ENCODE assay signal across 25 cellular contexts in genomic region chr20:51393566-51393965, GRCh38.
DNase-seq lines count a peak whose midpoint lies in the region; ATAC-seq and TF ChIP-seq lines count a peak whose summit lies in the region.
"Had no signal": no experiment of that assay in that cellular context is flagged by ENCODE, and none has a peak within 500 bp of the region (broad histone marks: within the 10 kb centered on the region; RNA-seq: fewer than 3 reads in every experiment).

No MANE protein-coding gene starts in this region.

- peaks cover 57 to 80% of the 10 kb centered on the region in 2 donors for H3K4me1 Mint-ChIP-seq in immature natural killer cell
- H3K4me1 Mint-ChIP-seq: mesothelial cell of epicardium had no signal

- peaks cover 0 to 20% (median 15%) of the 10 kb centered on the region in 3 donors for H3K27me3 Mint-ChIP-seq in immature natural killer cell (ENCODE audit: low read depth in 3 of 3)
- H3K27me3 Mint-ChIP-seq: B cell; effector memory CD8-positive, alpha-beta T cell; progenitor cell of endocrine pancreas had no signal

- H3K4me3 ChIP-seq in cardiac muscle cell (no peak overlapping the region), heart left ventricle (no peak overlapping the region), mesendoderm (ENCODE audit: low read length) (no peak overlapping the region), thoracic aorta (peak overlapping the region; percentile 13)
- H3K4me3 ChIP-seq: HAP-1, vagina had no signal

- H3K27me3 ChIP-seq in cardiac muscle cell (no peaks in the 10 kb centered on the region), heart left ventricle (no peaks in the 10 kb centered on the region), mesendoderm (ENCODE audit: insufficient read depth, low read length, poor library complexity) (no peaks in the 10 kb centered on the region), thoracic aorta (replicated peaks; ENCODE audit: insufficient read depth) (no peaks in the 10 kb centered on the region)
- H3K27me3 ChIP-seq: vagina had no signal

- H3K36me3 ChIP-seq in cardiac muscle cell = peaks cover 4% of the 10 kb centered on the region
- H3K36me3 ChIP-seq in heart left ventricle = peaks cover 0 to 10% (median 0%) of the 10 kb centered on the region in 9 donors
- no peaks in the 10 kb centered on the region for H3K36me3 ChIP-seq in mesendoderm (ENCODE audit: control insufficient read depth, insufficient read depth, low read length)
- H3K36me3 ChIP-seq in thoracic aorta = no peaks in the 10 kb centered on the region
- H3K36me3 ChIP-seq: HAP-1, vagina had no signal

- no peak overlapping the region for H3K18ac ChIP-seq in mesendoderm (ENCODE audit: low read length)

- H3K4ac ChIP-seq in mesendoderm (ENCODE audit: low read depth, low read length) = no peak overlapping the region

- no peak overlapping the region for H3K56ac ChIP-seq in mesendoderm (ENCODE audit: low read length)

- no peaks in the 10 kb centered on the region for H3K79me1 ChIP-seq in mesendoderm (ENCODE audit: low read length)

- H2BK5ac ChIP-seq in mesendoderm (ENCODE audit: low read length) = no peak overlapping the region

- H3K9ac ChIP-seq in mesendoderm (ENCODE audit: low read length) = no peak overlapping the region

- H3K9me3 ChIP-seq in cardiac muscle cell (ENCODE audit: low read depth) = no peaks in the 10 kb centered on the region
- no peaks in the 10 kb centered on the region for H3K9me3 ChIP-seq in heart left ventricle
- no peaks in the 10 kb centered on the region for H3K9me3 ChIP-seq in thoracic aorta
- H3K9me3 ChIP-seq: HAP-1, vagina had no signal

- H3K27ac Mint-ChIP-seq in immature natural killer cell = peak overlapping the region in 3 of 6 donors; percentile 24 to 99 (median 55)
- H3K27ac Mint-ChIP-seq: activated T-cell treated with anti-CD3 and anti-CD28 coated beads, Interleukin-2, amount 50 U/mL, for 72 hours; B cell; mesothelial cell of epicardium; nephron; progenitor cell of endocrine pancreas had no signal

- H4K8ac ChIP-seq in mesendoderm (ENCODE audit: low read depth, low read length) = no peak overlapping the region

- H3K4me3 Mint-ChIP-seq in immature natural killer cell = no peak overlapping the region
- H3K4me3 Mint-ChIP-seq: activated T-cell treated with anti-CD3 and anti-CD28 coated beads, Interleukin-2, amount 50 U/mL, for 72 hours; B cell; effector memory CD8-positive, alpha-beta T cell; mesothelial cell of epicardium; nephron had no signal

- DNase-seq in cardiac muscle cell (ENCODE audit: low read depth in 1 of 2, low spot score in 1 of 2) = peak in 1 of 2 donors; percentile 69
- DNase-seq in Right ventricle myocardium inferior (ENCODE audit: missing footprints) = no peak
- peak in 3 of 5 donors; percentile 31 to 45 (median 36) for DNase-seq in heart left ventricle
- peak; percentile 42 for DNase-seq in mesendoderm
- DNase-seq in thoracic aorta (ENCODE audit: low spot score) = no peak
- DNase-seq in immature natural killer cell = no peak
- no peak for DNase-seq in activated CD8-positive, alpha-beta memory T cell treated with anti-CD3 and anti-CD28 coated beads, Interleukin-2, amount 50 U/mL, for 4 hours
- DNase-seq: 8988T; activated CD4-positive, alpha-beta T cell treated with anti-CD3 and anti-CD28 coated beads for 1 hour; activated naive CD4-positive, alpha-beta T cell treated with anti-CD3 and anti-CD28 coated beads, Interleukin-2, amount 50 U/mL, for 16 hours; activated T-cell treated with anti-CD3 and anti-CD28 coated beads, Interleukin-2, amount 50 U/mL, for 72 hours; Calu3; cerebellar nuclear complex; effector memory CD8-positive, alpha-beta T cell; hippocampal formation; NCI-H1092 treated with DMSO at 0.1 percent for 48 hours; NCI-H2081; NCI-H510A had no signal

- H2AK5ac ChIP-seq in mesendoderm (ENCODE audit: low read length) = no peak overlapping the region

- intact Hi-C loops in Right ventricle myocardium inferior (cut with DNase I) (no loop called here), heart left ventricle (cut with DNase I) (loop anchor here in 1 of 10 donors (5.0 kb wide), 1 partner anchor 64 kb away; no protein-coding TSS in a partner anchor)

- peaks cover 27 to 59% (median 32%) of the 10 kb centered on the region in 3 donors for H3K36me3 Mint-ChIP-seq in immature natural killer cell

- TF ChIP-seq CTCF in cardiac muscle cell (IDR thresholded peaks at IDR 0.05; ENCODE audit: low read depth, low read length) = no peak
- TF ChIP-seq CTCF in heart left ventricle (IDR thresholded peaks at IDR 0.05) = no peak
- no peak for TF ChIP-seq CTCF in thoracic aorta (IDR thresholded peaks at IDR 0.05)

- WGBS in heart left ventricle, 4 donors = 7 to 20% (median 17%) methylated on average over 6 of the region's 6 CpGs
- no CpG with 5 or more reads among the region's 6 CpGs for WGBS in mesendoderm (ENCODE audit: extremely low coverage, insufficient coverage, low lambda C conversion rate)

- no peaks in the 10 kb centered on the region for H3K9me3 Mint-ChIP-seq in immature natural killer cell
- H3K9me3 Mint-ChIP-seq: activated T-cell treated with anti-CD3 and anti-CD28 coated beads, Interleukin-2, amount 50 U/mL, for 72 hours; effector memory CD8-positive, alpha-beta T cell; mesothelial cell of epicardium; nephron had no signal

- no peak overlapping the region for H3K4me2 ChIP-seq in mesendoderm (ENCODE audit: low read length)

- no peak for ATAC-seq in Right ventricle myocardium inferior
- ATAC-seq in heart left ventricle = peak in 3 of 4 donors; percentile 38 to 75 (median 63)
- no peak for ATAC-seq in thoracic aorta (ENCODE audit: insufficient number of reproducible peaks, low FRiP score, low read depth)
- ATAC-seq in HG03039 (IDR thresholded peaks at IDR 0.05; ENCODE audit: unreplicated experiment) = no peak
- ATAC-seq: activated T-cell treated with anti-CD3 and anti-CD28 coated beads, Interleukin-2, amount 50 U/mL, for 72 hours; effector memory CD8-positive, alpha-beta T cell had no signal

- H3K27ac ChIP-seq in cardiac muscle cell (peak overlapping the region; percentile 79), heart left ventricle (peak overlapping the region in 11 of 12 donors; percentile 3 to 72 (median 46)), mesendoderm (ENCODE audit: low read depth, low read length) (no peak overlapping the region), thoracic aorta (peak overlapping the region; percentile 2 to 34)
- H3K27ac ChIP-seq: vagina had no signal

- H3K23ac ChIP-seq in mesendoderm (ENCODE audit: low read length) = no peak overlapping the region

- H4K5ac ChIP-seq in mesendoderm (ENCODE audit: low read length) = no peak overlapping the region

- H2BK15ac ChIP-seq in mesendoderm (replicated peaks; ENCODE audit: low read depth) = no peak overlapping the region

- no peak overlapping the region for H2BK120ac ChIP-seq in mesendoderm (ENCODE audit: low read depth, low read length)

- no peak for TF ChIP-seq POLR2A in heart left ventricle (IDR thresholded peaks at IDR 0.05)

- H3K79me2 ChIP-seq in mesendoderm (ENCODE audit: control insufficient read depth, insufficient read depth, low read length) = no peaks in the 10 kb centered on the region

- H3K4me1 ChIP-seq in cardiac muscle cell (ENCODE audit: low read depth) (peaks cover 11% of the 10 kb centered on the region), heart left ventricle (peaks cover 0 to 70% (median 40%) of the 10 kb centered on the region in 12 donors), mesendoderm (ENCODE audit: control insufficient read depth, low read depth, low read length) (peaks cover 4% of the 10 kb centered on the region), thoracic aorta (ENCODE audit: control insufficient read depth in 1 of 2, low read depth in 2 of 2) (peaks cover 11 to 38% of the 10 kb centered on the region in 2 donors)
- H3K4me1 ChIP-seq: HAP-1 had no signal

Comparison
In these comparisons a context has a peak if more than half of its experiments do, and no peak if none do; other contexts are left out.
1. DNase-seq: peak in heart left ventricle (3 of 5) and mesendoderm (single experiment); none in Right ventricle myocardium inferior (single experiment), thoracic aorta (single experiment), immature natural killer cell (0 of 3) and activated CD8-positive, alpha-beta memory T cell treated with anti-CD3 and anti-CD28 coated beads, Interleukin-2, amount 50 U/mL, for 4 hours (single experiment).
2. ATAC-seq: peak in heart left ventricle (3 of 4); none in Right ventricle myocardium inferior (single experiment), thoracic aorta (single experiment) and HG03039 (single experiment).